8 cellular contexts compared by ENCODE assay signal in the genomic region with DNA sequence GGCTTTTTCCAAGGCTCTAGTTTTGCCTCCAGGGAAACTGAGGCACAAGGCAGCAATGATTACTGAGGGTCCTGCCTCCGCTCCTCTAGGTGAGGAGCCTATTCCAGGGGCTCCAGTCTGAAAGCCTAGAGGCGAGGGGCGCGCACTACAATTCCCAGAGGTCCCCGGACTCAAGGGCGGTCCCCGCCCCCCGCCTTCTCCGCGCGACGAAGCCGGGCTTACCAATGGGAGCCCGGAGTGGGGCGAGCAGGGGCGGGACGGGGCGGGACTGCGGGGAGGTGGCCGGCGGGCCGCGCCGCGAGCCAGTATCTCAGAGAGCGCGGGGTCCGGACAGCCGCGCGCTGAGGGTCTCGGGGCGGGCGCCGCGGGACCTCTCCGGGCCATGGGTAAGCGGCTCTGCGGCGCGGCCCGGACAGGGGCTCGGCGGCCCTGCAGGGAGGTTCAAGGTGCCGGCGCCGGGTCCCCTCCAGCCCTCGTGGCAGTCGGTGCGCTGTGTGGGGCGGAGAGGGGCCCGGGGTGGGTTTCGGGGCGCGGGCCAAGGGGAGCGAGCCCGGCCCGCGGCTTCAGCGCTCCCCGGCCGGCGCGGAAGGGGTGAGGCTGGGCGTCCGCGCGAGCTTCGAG.
A peak's percentile ranks its signal among the peaks of the same experiment; 100 is the strongest.
DNase-seq lines count a peak whose midpoint lies in the region; ATAC-seq lines count a peak whose summit lies in the region.

ARID5A (plus strand) TSS at position 308 of the 621 bp plus-strand sequence; CDS start at position 383, 75 bp downstream.

- peak; percentile 73 to 78 for DNase-seq in AML-193 (lab: John Stamatoyannopoulos, UW)
- DNase-seq in NCI-H345 treated with DMSO at 0.1 percent for 48 hours (lab: John Stamatoyannopoulos, UW; ENCODE audit: unreplicated experiment): peak; percentile 71
- peak; percentile 84 for DNase-seq in activated CD4-positive, CD25-positive, alpha-beta regulatory T cell treated with anti-CD3 and anti-CD28 coated beads, Interleukin-2, amount 50 U/mL, for 72 hours
- peak; percentile 85 for DNase-seq in cerebellar cortex (ENCODE audit: low spot score)
- DNase-seq in kidney glomerular epithelial cell (lab: John Stamatoyannopoulos, UW): peak; percentile 76
- peak; percentile 87 to 94 for DNase-seq in stimulated activated CD4-positive, alpha-beta T cell treated with anti-CD3 and anti-CD28 coated beads, Interleukin-15, amount 100 ng/mL, for 48 hours (ENCODE audit: low read depth in 2 of 2)

- ATAC-seq in GM19025 (IDR thresholded peaks at IDR 0.05; ENCODE audit: low read depth, unreplicated experiment) (peak; percentile 55), HG03342 (IDR thresholded peaks at IDR 0.05; ENCODE audit: unreplicated experiment) (peak; percentile 45)

Comparison
In these comparisons a context has a peak if more than half of its experiments do, and no peak if none do; other contexts are left out.
1. Peak in every context shown above with its lines: DNase-seq and ATAC-seq.